Comparison of ENCODE assay signal across 17 cellular contexts in the genomic region with DNA sequence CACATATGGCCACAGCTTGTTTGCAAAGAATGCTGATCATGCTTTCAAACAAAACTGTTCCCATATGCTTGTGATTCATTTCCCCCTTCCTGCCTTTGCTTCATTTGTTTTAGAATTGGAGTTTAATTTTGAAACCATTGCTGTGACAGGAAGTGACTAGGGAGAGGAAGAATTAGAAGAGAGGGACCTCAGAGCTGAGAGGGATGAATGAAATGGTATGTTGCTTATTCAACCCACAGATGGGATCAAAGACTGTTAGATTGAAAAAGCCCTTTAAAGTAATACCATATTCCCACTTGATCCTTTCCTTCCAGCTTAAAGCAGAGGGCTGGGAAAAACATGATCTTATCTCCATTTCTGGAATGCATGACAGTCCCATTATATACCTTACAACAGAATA.
DNase-seq lines count a peak whose midpoint lies in the region; ATAC-seq, FAIRE-seq and TF ChIP-seq lines count a peak whose summit lies in the region.
"Had no signal": no experiment of that assay in that cellular context is flagged by ENCODE, and none has a peak within 500 bp of the region (broad histone marks: within the 10 kb centered on the region; RNA-seq: fewer than 3 reads in every experiment).

No MANE protein-coding gene starts in this region.

- peak overlapping the region; percentile 62 for H3K4me2 ChIP-seq in keratinocyte (ENCODE audit: control insufficient read depth, extremely low read depth, insufficient read depth, low read depth, low read length)

- peaks cover 43% of the 10 kb centered on the region for H3K4me1 ChIP-seq in keratinocyte (ENCODE audit: control insufficient read depth, extremely low read depth, insufficient read depth, low read length)
- H3K4me1 ChIP-seq: psoas muscle had no signal

- H3K4me1 Mint-ChIP-seq in Calu3 (ENCODE audit: low read depth, unreplicated experiment), result peaks cover 18% of the 10 kb centered on the region
- H3K4me1 Mint-ChIP-seq: CD8-positive, alpha-beta memory T cell; immature natural killer cell had no signal

- dilution Hi-C loops in keratinocyte (cut with MboI; ENCODE audit: extremely low pct_ligation_motif_present, low sequenced_read_pairs), result no loop called here

- in situ Hi-C loops in astrocyte of the cerebellum (cut with HindIII; ENCODE audit: low sequenced_read_pairs), result no loop called here

- peak; percentile 95 for FAIRE-seq in keratinocyte (lab: Jason Lieb, UNC)
- FAIRE-seq: GM12891 had no signal

- no peaks in the 10 kb centered on the region for H3K36me3 ChIP-seq in keratinocyte (ENCODE audit: control insufficient read depth in 2 of 2, extremely low read depth in 1 of 2, insufficient read depth in 2 of 2, low read length in 2 of 2)

- H3K4me3 Mint-ChIP-seq in Calu3 (ENCODE audit: low read depth, unreplicated experiment), result no peak overlapping the region
- H3K4me3 Mint-ChIP-seq: activated T-cell treated with anti-CD3 and anti-CD28 coated beads, Interleukin-2, amount 50 U/mL, for 4 hours; CD8-positive, alpha-beta memory T cell; immature natural killer cell had no signal

- no peaks in the 10 kb centered on the region for H4K20me1 ChIP-seq in keratinocyte (ENCODE audit: control insufficient read depth, extremely low read depth, insufficient read depth, low read length)

- peak; percentile 78 for DNase-seq in AG08395 (ENCODE audit: low spot score)
- peak; percentile 93 for DNase-seq in HT1080 (ENCODE audit: low read depth)
- peak; percentile 24 for DNase-seq in astrocyte of the cerebellum (ENCODE audit: low read depth)
- no peak for DNase-seq in keratinocyte (ENCODE audit: low read depth, low spot score)
- DNase-seq in ecto neural progenitor cell (ENCODE audit: low spot score), result no peak
- DNase-seq in ureter (ENCODE audit: low spot score), result no peak
- no peak for DNase-seq in Calu3
- DNase-seq: activated T-cell treated with anti-CD3 and anti-CD28 coated beads, Interleukin-2, amount 50 U/mL, for 4 hours; CD8-positive, alpha-beta memory T cell; cortex of kidney; immature natural killer cell; Karpas-422; NCI-H526 treated with DMSO at 0.1 percent for 48 hours; psoas muscle; T-helper 9 cell had no signal

- no peaks in the 10 kb centered on the region for H3K9me1 ChIP-seq in keratinocyte (ENCODE audit: control insufficient read depth, extremely low read depth, insufficient read depth, low read length)

- H3K36me3 Mint-ChIP-seq in Calu3 (ENCODE audit: insufficient read depth, unreplicated experiment), result no peaks in the 10 kb centered on the region
- H3K36me3 Mint-ChIP-seq: immature natural killer cell had no signal

- H3K27me3 Mint-ChIP-seq in Calu3 (ENCODE audit: unreplicated experiment), result no peaks in the 10 kb centered on the region

- no peak overlapping the region for H3K4me3 ChIP-seq in astrocyte of the cerebellum (ENCODE audit: low read depth, low read length)
- peak overlapping the region in 2 of 3 experiments; percentile 5 to 50 for H3K4me3 ChIP-seq in keratinocyte (ENCODE audit: control insufficient read depth in 2 of 3, extremely low read depth in 1 of 3, insufficient read depth in 2 of 3, low read depth in 1 of 3, low read length in 3 of 3)
- H3K4me3 ChIP-seq: psoas muscle had no signal

- intact Hi-C loops in Calu3 (cut with micrococcal nuclease; ENCODE audit: unreplicated experiment), result no loop called here

- H3K27ac Mint-ChIP-seq in Calu3 (ENCODE audit: unreplicated experiment), result no peak overlapping the region
- H3K27ac Mint-ChIP-seq: immature natural killer cell had no signal

- H2AFZ ChIP-seq in keratinocyte (ENCODE audit: control insufficient read depth, low read length), result peak overlapping the region; percentile 59

- no peak overlapping the region for H3K9ac ChIP-seq in keratinocyte (ENCODE audit: control insufficient read depth, extremely low read depth, insufficient read depth, low read length)

- no peaks in the 10 kb centered on the region for H3K27me3 ChIP-seq in keratinocyte (ENCODE audit: control insufficient read depth, extremely low read depth, insufficient read depth, low read length)

- peaks cover 12% of the 10 kb centered on the region for H3K9me3 Mint-ChIP-seq in Calu3 (ENCODE audit: low read depth, unreplicated experiment)

- H3K27ac ChIP-seq in keratinocyte (ENCODE audit: control insufficient read depth, insufficient read depth, low read length), result peak overlapping the region; percentile 50
- H3K27ac ChIP-seq: psoas muscle had no signal

- H3K9me3 ChIP-seq in keratinocyte (ENCODE audit: control insufficient read depth, low read depth, low read length), result peaks cover 8% of the 10 kb centered on the region
- H3K9me3 ChIP-seq: psoas muscle had no signal

- no peak for ATAC-seq in GM19452 (IDR thresholded peaks at IDR 0.05; ENCODE audit: unreplicated experiment)
- ATAC-seq: activated T-cell treated with anti-CD3 and anti-CD28 coated beads, Interleukin-2, amount 50 U/mL, for 4 hours; psoas muscle had no signal

- no TSS peak for BruUV-seq in Calu3 (replicated peaks; lab: Mats Ljungman, UMichigan)

- TF ChIP-seq CTCF in astrocyte of the cerebellum (IDR thresholded peaks at IDR 0.05; ENCODE audit: low read depth, low read length, missing control alignments) (no peak), keratinocyte (optimal IDR thresholded peaks at IDR 0.05 in 1 of 3, IDR thresholded peaks at IDR 0.05 in 1 of 3, conservative IDR thresholded peaks at IDR 0.05 in 1 of 3; ENCODE audit: extremely low read depth in 1 of 3, insufficient read depth in 2 of 3, low read length in 3 of 3) (no peak), Calu3 (IDR thresholded peaks at IDR 0.05; ENCODE audit: unreplicated experiment) (no peak)

- CTCF ChIA-PET in Calu3 (lab: Charles Lee), result no interaction called here

- H3K79me2 ChIP-seq in keratinocyte (ENCODE audit: control insufficient read depth, insufficient read depth, low read length), result no peaks in the 10 kb centered on the region

Comparison
In these comparisons a context has a peak if more than half of its experiments do, and no peak if none do; other contexts are left out.
1. DNase-seq: peak in AG08395 (single experiment), HT1080 (single experiment) and astrocyte of the cerebellum (single experiment); none in keratinocyte (single experiment), ecto neural progenitor cell (single experiment), ureter (single experiment) and Calu3 (single experiment).